Comparison of ENCODE assay signal across 9 cellular contexts in the genomic region with DNA sequence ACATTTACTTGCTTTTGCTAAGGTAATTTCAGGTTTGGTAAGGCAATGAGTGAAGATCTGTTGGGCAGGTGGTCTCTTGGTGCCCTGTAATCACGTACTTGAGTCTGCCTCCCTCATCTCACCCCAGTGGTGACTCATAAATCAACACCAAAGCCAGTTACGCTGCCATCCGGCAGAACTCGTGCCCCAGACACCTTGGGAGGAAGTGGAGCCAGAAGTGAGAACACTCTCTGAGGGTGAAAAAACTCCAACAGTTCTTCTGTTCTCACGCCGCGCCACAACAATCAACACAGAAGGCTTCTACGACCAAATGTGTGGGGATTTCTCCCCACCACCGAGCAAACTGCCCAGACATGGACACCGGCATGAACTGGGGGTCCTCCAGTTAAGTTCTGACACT.
A peak's percentile ranks its signal among the peaks of the same experiment; 100 is the strongest.
DNase-seq lines count a peak whose midpoint lies in the region; ATAC-seq, FAIRE-seq and TF ChIP-seq lines count a peak whose summit lies in the region.
"Had no signal": no experiment of that assay in that cellular context is flagged by ENCODE, and none has a peak within 500 bp of the region (broad histone marks: within the 10 kb centered on the region; RNA-seq: fewer than 3 reads in every experiment).

No MANE protein-coding gene starts in this region.

- H3K27me3 ChIP-seq in small intestine (ENCODE audit: control insufficient read depth in 2 of 2, insufficient read depth in 2 of 2, low read length in 2 of 2) = no peaks in the 10 kb centered on the region

- no peak for FAIRE-seq in small intestine (lab: Jason Lieb, UNC)
- FAIRE-seq: endometrium had no signal

- H3K27ac ChIP-seq in small intestine (ENCODE audit: low read depth in 1 of 2, low read length in 1 of 2) = peak overlapping the region; percentile 78 to 93

- H3K9me3 Mint-ChIP-seq in activated naive CD8-positive, alpha-beta T cell treated with anti-CD3 and anti-CD28 coated beads, Interleukin-2, amount 50 U/mL, for 24 hours = no peaks in the 10 kb centered on the region

- peak; percentile 64 for ATAC-seq in HG02763 (IDR thresholded peaks at IDR 0.05; ENCODE audit: unreplicated experiment)
- peak; percentile 71 for ATAC-seq in activated naive CD8-positive, alpha-beta T cell treated with anti-CD3 and anti-CD28 coated beads, Interleukin-2, amount 50 U/mL, for 24 hours

- no peaks in the 10 kb centered on the region for H3K36me3 ChIP-seq in small intestine (ENCODE audit: control insufficient read depth in 2 of 2, insufficient read depth in 2 of 2, low read length in 2 of 2)

- WGBS in small intestine, 3 donors = 56 to 70% (median 69%) methylated on average over 10 of the region's 10 CpGs

- no peaks in the 10 kb centered on the region for H3K9me3 ChIP-seq in small intestine (ENCODE audit: control insufficient read depth, low read depth)

- H3K4me1 ChIP-seq in small intestine (ENCODE audit: control insufficient read depth in 2 of 2, insufficient read depth in 1 of 2, low read depth in 1 of 2, low read length in 1 of 2) = peaks cover 0 to 7% of the 10 kb centered on the region in 2 donors

- H3K4me3 Mint-ChIP-seq in activated naive CD8-positive, alpha-beta T cell treated with anti-CD3 and anti-CD28 coated beads, Interleukin-2, amount 50 U/mL, for 24 hours = peak overlapping the region; percentile 61

- peak; percentile 93 for DNase-seq in GM12865 (ENCODE audit: low read depth)
- peak; percentile 82 for DNase-seq in T follicular helper cell (ENCODE audit: low read depth)
- peak; percentile 74 for DNase-seq in activated naive CD8-positive, alpha-beta T cell treated with anti-CD3 and anti-CD28 coated beads, Interleukin-2, amount 50 U/mL, for 24 hours
- peak; percentile 72 for DNase-seq in small intestine
- DNase-seq in iPS-NIHi11 (ENCODE audit: low spot score) = no peak
- DNase-seq in DMS114 treated with DMSO at 0.1 percent for 48 hours (lab: John Stamatoyannopoulos, UW; ENCODE audit: unreplicated experiment) = no peak
- no peak for DNase-seq in ACHN

- H3K27ac Mint-ChIP-seq in activated naive CD8-positive, alpha-beta T cell treated with anti-CD3 and anti-CD28 coated beads, Interleukin-2, amount 50 U/mL, for 24 hours = peak overlapping the region; percentile 92

- in situ Hi-C loops in ACHN (cut with HindIII; ENCODE audit: low pct_ligation_motif_present, low pct_unique_long_range_greater_than_20kb, low sequenced_read_pairs) = no loop called here

- H3K4me1 Mint-ChIP-seq in activated naive CD8-positive, alpha-beta T cell treated with anti-CD3 and anti-CD28 coated beads, Interleukin-2, amount 50 U/mL, for 24 hours = peaks cover 85% of the 10 kb centered on the region

- H3K4me3 ChIP-seq in GM12865 (ENCODE audit: low read depth, low read length) = no peak overlapping the region
- no peak overlapping the region for H3K4me3 ChIP-seq in small intestine (ENCODE audit: low read depth in 1 of 2, low read length in 2 of 2)

- no peaks in the 10 kb centered on the region for H3K27me3 Mint-ChIP-seq in activated naive CD8-positive, alpha-beta T cell treated with anti-CD3 and anti-CD28 coated beads, Interleukin-2, amount 50 U/mL, for 24 hours

- no peak for TF ChIP-seq CTCF in GM12865 (IDR thresholded peaks at IDR 0.05; ENCODE audit: insufficient read depth, low read depth, low read length, missing control alignments)

- H3K36me3 Mint-ChIP-seq in activated naive CD8-positive, alpha-beta T cell treated with anti-CD3 and anti-CD28 coated beads, Interleukin-2, amount 50 U/mL, for 24 hours (ENCODE audit: low read depth) = no peaks in the 10 kb centered on the region

Comparison
In these comparisons a context has a peak if more than half of its experiments do, and no peak if none do; other contexts are left out.
1. DNase-seq: peak in GM12865 (single experiment), T follicular helper cell (single experiment), activated naive CD8-positive, alpha-beta T cell treated with anti-CD3 and anti-CD28 coated beads, Interleukin-2, amount 50 U/mL, for 24 hours (single experiment) and small intestine (single experiment); none in iPS-NIHi11 (single experiment), DMS114 treated with DMSO at 0.1 percent for 48 hours (single experiment) and ACHN (single experiment).